ENCODE assay signal across 8 cellular contexts in genomic region chr20:62237772-62238568, GRCh38.
DNase-seq lines count a peak whose midpoint lies in the region; ATAC-seq and FAIRE-seq lines count a peak whose summit lies in the region.

Gene OSBPL2, plus strand, starts transcription at chr20:62238521. Its CDS starts 17,664 bp downstream, at chr20:62256185.

- DNase-seq in Ammon's horn (ENCODE audit: low spot score) (peak; percentile 100), GM19239 (ENCODE audit: insufficient read length, low spot score) (peak; percentile 100), NCI-H524 treated with DMSO at 0.1 percent for 48 hours (lab: John Stamatoyannopoulos, UW) (peak; percentile 51), kidney tubule cell (ENCODE audit: low spot score) (peak; percentile 99)
- peak; percentile 100 for DNase-seq in activated CD4-positive, alpha-beta T cell treated with anti-CD3 and anti-CD28 coated beads for 4 hours
- peak; percentile 100 for DNase-seq in stimulated activated CD4-positive, alpha-beta T cell treated with anti-CD3 and anti-CD28 coated beads, Interleukin-1b, Interleukin-23, amount 100 ng/mL, for 4 hours (ENCODE audit: low read depth in 2 of 2)

- peak; percentile 96 for ATAC-seq in HG03457 (IDR thresholded peaks at IDR 0.05; ENCODE audit: unreplicated experiment)

- FAIRE-seq in GM19239 (lab: Jason Lieb, UNC), result peak; percentile 99

- peak within 1 kb of the TSS; percentile 19 for H3K27ac ChIP-seq in cingulate gyrus (ENCODE audit: low read depth, low read length)

Comparison
In these comparisons a context has a peak if more than half of its experiments do, and no peak if none do; other contexts are left out.
1. Peak in every context shown above with its lines: DNase-seq, ATAC-seq and H3K27ac ChIP-seq.